1 cellular context compared by ENCODE assay signal in genomic region chr6:150622476-150622875, GRCh38.
TF ChIP-seq lines count a peak whose summit lies in the region.

No MANE protein-coding gene starts in this region.

TF ChIP-seq in GM12878, 131 proteins besides CTCF, POLR2A, EP300 and RAD21:
- TF ChIP-seq REST (IDR thresholded peaks at IDR 0.05; ENCODE audit: low read depth, low read length) (no peak), CHD2 (IDR thresholded peaks at IDR 0.05; ENCODE audit: borderline replicate concordance, low read depth, low read length) (no peak), CBFB (IDR thresholded peaks at IDR 0.05; ENCODE audit: low read depth) (no peak), E4F1 (IDR thresholded peaks at IDR 0.05; ENCODE audit: borderline replicate concordance, partially characterized antibody) (no peak), ZNF217 (IDR thresholded peaks at IDR 0.05) (no peak), WRNIP1 (IDR thresholded peaks at IDR 0.05; ENCODE audit: borderline replicate concordance, low read depth, low read length) (no peak), FOXK2 (IDR thresholded peaks at IDR 0.05) (no peak), MAX (IDR thresholded peaks at IDR 0.05; ENCODE audit: low read depth, low read length) (no peak), BCL11A (IDR thresholded peaks at IDR 0.05; ENCODE audit: low read depth, low read length) (no peak), SREBF2 (IDR thresholded peaks at IDR 0.05; ENCODE audit: low read length) (no peak), NRF1 (conservative IDR thresholded peaks at IDR 0.05; ENCODE audit: low read depth, low read length) (no peak), POU2F2 (IDR thresholded peaks at IDR 0.05; ENCODE audit: borderline replicate concordance, low read depth, low read length) (no peak), SRF (IDR thresholded peaks at IDR 0.05; ENCODE audit: low read depth in 2 of 2, low read length in 2 of 2) (no peak), HSF1 (IDR thresholded peaks at IDR 0.05; ENCODE audit: low read depth, low read length) (no peak), SMAD5 (IDR thresholded peaks at IDR 0.05; ENCODE audit: low read depth) (no peak)
- TF ChIP-seq, protein P1, sequence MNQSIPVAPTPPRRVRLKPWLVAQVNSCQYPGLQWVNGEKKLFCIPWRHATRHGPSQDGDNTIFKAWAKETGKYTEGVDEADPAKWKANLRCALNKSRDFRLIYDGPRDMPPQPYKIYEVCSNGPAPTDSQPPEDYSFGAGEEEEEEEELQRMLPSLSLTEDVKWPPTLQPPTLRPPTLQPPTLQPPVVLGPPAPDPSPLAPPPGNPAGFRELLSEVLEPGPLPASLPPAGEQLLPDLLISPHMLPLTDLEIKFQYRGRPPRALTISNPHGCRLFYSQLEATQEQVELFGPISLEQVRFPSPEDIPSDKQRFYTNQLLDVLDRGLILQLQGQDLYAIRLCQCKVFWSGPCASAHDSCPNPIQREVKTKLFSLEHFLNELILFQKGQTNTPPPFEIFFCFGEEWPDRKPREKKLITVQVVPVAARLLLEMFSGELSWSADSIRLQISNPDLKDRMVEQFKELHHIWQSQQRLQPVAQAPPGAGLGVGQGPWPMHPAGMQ (IDR thresholded peaks at IDR 0.05; ENCODE audit: borderline replicate concordance), result no peak
